ENCODE assay signal across 19 cellular contexts in the genomic region with DNA sequence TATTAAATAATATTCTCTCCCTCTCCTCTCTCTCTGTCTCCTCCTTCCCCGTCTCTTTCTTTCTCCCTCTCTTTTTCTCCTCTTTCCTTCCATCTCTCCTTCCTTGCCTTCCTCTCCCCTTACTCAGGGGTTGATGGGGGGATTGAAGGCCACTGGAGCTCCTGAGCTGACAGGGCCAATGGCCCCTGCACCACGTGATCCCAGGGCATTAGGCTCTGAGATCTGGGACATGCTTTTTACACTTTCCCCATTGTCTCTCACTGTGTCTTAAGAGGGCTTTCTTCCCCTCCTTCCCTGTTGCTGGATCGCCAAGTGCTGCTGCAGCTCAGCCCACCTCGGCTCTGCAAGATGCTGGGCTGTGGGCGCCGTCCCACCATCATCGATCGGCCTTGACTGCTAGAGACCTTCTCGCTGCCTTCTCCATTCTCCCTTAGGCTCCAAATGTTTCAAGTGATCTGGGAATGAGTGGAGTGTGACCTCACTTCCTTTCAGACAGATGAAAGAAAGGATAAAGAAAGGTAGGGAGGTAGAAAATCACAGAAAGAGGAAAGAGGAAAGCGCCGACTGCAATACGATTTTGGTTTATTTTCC. TPM values are rescaled to one million over a fixed set of nuclear protein-coding genes. Genes with fewer than 3 reads are reported as not detected.
DNase-seq lines count a peak whose midpoint lies in the region; ATAC-seq and TF ChIP-seq lines count a peak whose summit lies in the region.
"Had no signal": no experiment of that assay in that cellular context is flagged by ENCODE, and none has a peak within 500 bp of the region (broad histone marks: within the 10 kb centered on the region; RNA-seq: fewer than 3 reads in every experiment).

No MANE protein-coding gene starts in this region.

- CTCF ChIA-PET in IMR-90 (lab: Yijun Ruan, JAX): no interaction called here

- H3K27me3 ChIP-seq in IMR-90 (ENCODE audit: control insufficient read depth, insufficient read depth, low read length) (no peaks in the 10 kb centered on the region), endodermal cell (ENCODE audit: control insufficient read depth, insufficient read depth, low read length, poor library complexity, severe bottlenecking) (no peaks in the 10 kb centered on the region), stomach (peaks cover 0 to 13% (median 0%) of the 10 kb centered on the region in 3 donors), upper lobe of right lung (no peaks in the 10 kb centered on the region)
- H3K27me3 ChIP-seq: cardiac muscle cell had no signal

- H3K9me3 Mint-ChIP-seq in endodermal cell (no peaks in the 10 kb centered on the region), nephron (no peaks in the 10 kb centered on the region)
- H3K9me3 Mint-ChIP-seq: activated B cell treated with CpG ODN at 0.5 μM for 24 hours; activated naive CD8-positive, alpha-beta T cell treated with anti-CD3 and anti-CD28 coated beads, Interleukin-2, amount 10 ng/mL, durations not matched to agents 7 days and 5 days; activated T-helper 1 cell treated with anti-CD3 and anti-CD28 coated beads, Interleukin-12 subunit alpha, Interleukin-12 subunit beta, Interleukin-2, Interleukin-4 antibody, amounts not matched to agents 30 ng/mL and 10 ng/mL and 1 ng/mL, durations not matched to agents 14 hours and 24 hours and 36 hours; T-helper 1 cell treated with Interleukin-12 subunit alpha and Interleukin-12 subunit beta and Interleukin-4 antibody, amounts not matched to agents 30 μg/mL and 1 μg/mL, for 36 hours had no signal

- no peak overlapping the region for H3K27ac ChIP-seq in IMR-90 (ENCODE audit: insufficient read depth, low read length)
- H3K27ac ChIP-seq in endodermal cell (ENCODE audit: low read depth, low read length): no peak overlapping the region
- H3K27ac ChIP-seq in stomach: peak overlapping the region in 4 of 5 donors; percentile 41 to 73 (median 62)
- H3K27ac ChIP-seq in upper lobe of right lung: no peak overlapping the region
- H3K27ac ChIP-seq: cardiac muscle cell had no signal

- H3K9me3 ChIP-seq in IMR-90 (ENCODE audit: control insufficient read depth, insufficient read depth, low read length): no peaks in the 10 kb centered on the region
- no peaks in the 10 kb centered on the region for H3K9me3 ChIP-seq in endodermal cell (ENCODE audit: control insufficient read depth, low read length)
- no peaks in the 10 kb centered on the region for H3K9me3 ChIP-seq in stomach
- H3K9me3 ChIP-seq in upper lobe of right lung: no peaks in the 10 kb centered on the region
- H3K9me3 ChIP-seq: prostate gland had no signal

- H3K27me3 Mint-ChIP-seq in endodermal cell (ENCODE audit: insufficient read depth) (no peaks in the 10 kb centered on the region), nephron (ENCODE audit: low read depth) (no peaks in the 10 kb centered on the region)

- DNase-seq in IMR-90 (no peak), endodermal cell (peak; percentile 40), stomach (no peak), NCI-H1092 (lab: John Stamatoyannopoulos, UW) (no peak), upper lobe of right lung (no peak)
- no peak for DNase-seq in activated CD4-positive, alpha-beta T cell treated with anti-CD3 and anti-CD28 coated beads, Interleukin-2, amount 50 U/mL, for 48 hours
- DNase-seq: activated B cell treated with CpG ODN at 0.5 μM for 24 hours; activated naive CD8-positive, alpha-beta T cell treated with anti-CD3 and anti-CD28 coated beads, Interleukin-2, amount 10 ng/mL, durations not matched to agents 7 days and 5 days; MM.1S; NCI-H187 treated with DMSO at 0.1 percent for 48 hours; Right ventricle myocardium superior; stimulated activated naive CD8-positive, alpha-beta T cell treated with anti-CD3 and anti-CD28 coated beads, Interleukin-15, Interleukin-2, amounts not matched to agents 100 U/mL and 50 U/mL, for 24 hours had no signal

- H4K91ac ChIP-seq in IMR-90 (ENCODE audit: insufficient read depth, low read depth, low read length): no peak overlapping the region; the same call in 1 of the 2 replicates

- in situ Hi-C loops in IMR-90 (cut with MboI; ENCODE audit: low sequenced_read_pairs): no loop called here

- H3K27ac Mint-ChIP-seq in endodermal cell: no peak overlapping the region
- peak overlapping the region; percentile 73 to 91 (median 91) for H3K27ac Mint-ChIP-seq in nephron
- H3K27ac Mint-ChIP-seq: activated B cell treated with CpG ODN at 0.5 μM for 24 hours; activated naive CD8-positive, alpha-beta T cell treated with anti-CD3 and anti-CD28 coated beads, Interleukin-2, amount 10 ng/mL, durations not matched to agents 7 days and 5 days; activated T-helper 1 cell treated with anti-CD3 and anti-CD28 coated beads, Interleukin-12 subunit alpha, Interleukin-12 subunit beta, Interleukin-2, Interleukin-4 antibody, amounts not matched to agents 30 ng/mL and 10 ng/mL and 1 ng/mL, durations not matched to agents 14 hours and 24 hours and 36 hours; T-helper 1 cell treated with Interleukin-12 subunit alpha and Interleukin-12 subunit beta and Interleukin-4 antibody, amounts not matched to agents 30 μg/mL and 1 μg/mL, for 36 hours had no signal

- H2AK5ac ChIP-seq in IMR-90 (ENCODE audit: low read depth, low read length): peak overlapping the region; percentile 75; the same call in 1 of the 2 replicates

- dilution Hi-C loops in IMR-90 (cut with HindIII; ENCODE audit: low sequenced_read_pairs, unreplicated experiment): no loop called here

- H3K4me1 Mint-ChIP-seq in endodermal cell (peaks cover 49% of the 10 kb centered on the region), nephron (peaks cover 51% of the 10 kb centered on the region)
- H3K4me1 Mint-ChIP-seq: activated B cell treated with CpG ODN at 0.5 μM for 24 hours; activated naive CD8-positive, alpha-beta T cell treated with anti-CD3 and anti-CD28 coated beads, Interleukin-2, amount 10 ng/mL, durations not matched to agents 7 days and 5 days had no signal

- no peak overlapping the region for H2BK20ac ChIP-seq in IMR-90 (ENCODE audit: low read depth, low read length)

- no peak overlapping the region for H2AK9ac ChIP-seq in IMR-90 (replicated peaks; ENCODE audit: low read depth, low read length, poor library complexity)

- H2AFZ ChIP-seq in IMR-90 (replicated peaks; ENCODE audit: low read length, poor library complexity): no peak overlapping the region

- no peak overlapping the region for H3K4me2 ChIP-seq in IMR-90 (ENCODE audit: low read depth, low read length)

- H2BK15ac ChIP-seq in IMR-90 (ENCODE audit: low read depth, low read length): no peak overlapping the region

- no peak for TF ChIP-seq POLR2A in IMR-90 (IDR thresholded peaks at IDR 0.05; ENCODE audit: low read depth, low read length)
- no peak for TF ChIP-seq POLR2A in stomach (IDR thresholded peaks at IDR 0.05)

- intact Hi-C loops in IMR-90 (cut with micrococcal nuclease) (loop anchor here (1.0 kb wide), 1 partner anchor 7 kb away; no protein-coding TSS in a partner anchor), stomach (cut with DNase I; ENCODE audit: low total_unique reads) (no loop called here), upper lobe of right lung (cut with DNase I) (no loop called here)

- no peak overlapping the region for H3K56ac ChIP-seq in IMR-90 (ENCODE audit: extremely low read depth, insufficient read depth, low read length)

- H2BK120ac ChIP-seq in IMR-90 (ENCODE audit: low read depth, low read length): no peak overlapping the region

- peaks cover 92% of the 10 kb centered on the region for H4K20me1 ChIP-seq in IMR-90 (ENCODE audit: insufficient read depth, low read length)

- no CpG with 5 or more reads among the region's 12 CpGs for WGBS in IMR-90 (ENCODE audit: extremely low coverage in 2 of 2, insufficient read length in 1 of 2), 2 experiments
- 81 to 91% methylated on average over 6 to 12 of the region's 12 CpGs for WGBS in endodermal cell (ENCODE audit: insufficient coverage in 1 of 2, insufficient read length in 1 of 2), 2 experiments
- WGBS in stomach, 5 donors: 78 to 87% (median 84%) methylated on average over 12 of the region's 12 CpGs

- peaks cover 34% of the 10 kb centered on the region for H3K36me3 ChIP-seq in IMR-90 (ENCODE audit: control insufficient read depth, insufficient read depth, low read length)
- peaks cover 71% of the 10 kb centered on the region for H3K36me3 ChIP-seq in endodermal cell (ENCODE audit: control insufficient read depth, insufficient read depth, low read length)
- peaks cover 0 to 4% (median 0%) of the 10 kb centered on the region in 4 donors for H3K36me3 ChIP-seq in stomach
- H3K36me3 ChIP-seq in upper lobe of right lung: no peaks in the 10 kb centered on the region
- H3K36me3 ChIP-seq: cardiac muscle cell, prostate gland had no signal

- ATAC-seq in IMR-90 (ENCODE audit: low read depth): no peak
- no peak for ATAC-seq in HG03521 (IDR thresholded peaks at IDR 0.05; ENCODE audit: unreplicated experiment)
- no peak for ATAC-seq in upper lobe of right lung
- ATAC-seq: HepG2; stimulated activated naive CD8-positive, alpha-beta T cell treated with anti-CD3 and anti-CD28 coated beads, Interleukin-15, Interleukin-2, amounts not matched to agents 100 U/mL and 50 U/mL, for 24 hours had no signal

- H3K36me3 Mint-ChIP-seq in endodermal cell (ENCODE audit: low read depth): peaks cover 35% of the 10 kb centered on the region
- peaks cover 3% of the 10 kb centered on the region for H3K36me3 Mint-ChIP-seq in nephron (ENCODE audit: low read depth)
- H3K36me3 Mint-ChIP-seq: activated naive CD8-positive, alpha-beta T cell treated with anti-CD3 and anti-CD28 coated beads, Interleukin-2, amount 10 ng/mL, durations not matched to agents 7 days and 5 days had no signal

- peaks cover 71% of the 10 kb centered on the region for H3K9me1 ChIP-seq in IMR-90 (ENCODE audit: insufficient read depth, low read length)

- no TSS peak for BruUV-seq in IMR-90 (replicated peaks; lab: Mats Ljungman, UMichigan)

- no peak overlapping the region for H4K8ac ChIP-seq in IMR-90 (ENCODE audit: low read depth in 2 of 2, low read length in 2 of 2)

- POLR2A ChIA-PET in IMR-90 (lab: Charles Lee; ENCODE audit: unreplicated experiment): no interaction called here

- H3K4me1 ChIP-seq in IMR-90 (ENCODE audit: control insufficient read depth, insufficient read depth, low read length) (peaks cover 47% of the 10 kb centered on the region), endodermal cell (ENCODE audit: control insufficient read depth, insufficient read depth, low read length) (no peaks in the 10 kb centered on the region), stomach (peaks cover 8 to 87% (median 48%) of the 10 kb centered on the region in 4 donors), upper lobe of right lung (peaks cover 36% of the 10 kb centered on the region)
- H3K4me1 ChIP-seq: prostate gland had no signal

- no peak overlapping the region for H3K9ac ChIP-seq in IMR-90 (ENCODE audit: low read depth, low read length)
- H3K9ac ChIP-seq in endodermal cell (ENCODE audit: extremely low read depth, low read length, poor library complexity, severe bottlenecking): no peak overlapping the region

- no peak overlapping the region for H3K18ac ChIP-seq in IMR-90 (ENCODE audit: low read depth, low read length)

- no peak for TF ChIP-seq EP300 in stomach (IDR thresholded peaks at IDR 0.05)

- H3K4me3 ChIP-seq in IMR-90 (ENCODE audit: insufficient read depth, low read depth, low read length) (no peak overlapping the region), endodermal cell (ENCODE audit: low read length) (no peak overlapping the region), stomach (no peak overlapping the region), upper lobe of right lung (no peak overlapping the region)
- H3K4me3 ChIP-seq: cardiac muscle cell, prostate gland had no signal

- peak overlapping the region; percentile 50; the same call in 1 of the 2 replicates for H3K23ac ChIP-seq in IMR-90 (ENCODE audit: low read depth, low read length)

- H3K14ac ChIP-seq in IMR-90 (replicated peaks; ENCODE audit: low read depth, low read length): peak overlapping the region; percentile 20; the same call in 1 of the 2 replicates

- no peak overlapping the region for H3K4ac ChIP-seq in IMR-90 (ENCODE audit: low read depth, low read length)

- no peak for TF ChIP-seq RAD21 in IMR-90 (IDR thresholded peaks at IDR 0.05; ENCODE audit: low read length)

- peak overlapping the region; percentile 10 for H2BK5ac ChIP-seq in IMR-90 (ENCODE audit: low read depth, low read length, poor library complexity, severe bottlenecking)

- H4K5ac ChIP-seq in IMR-90 (ENCODE audit: low read depth, low read length): no peak overlapping the region

- peaks cover 31 to 93% of the 10 kb centered on the region in 2 experiments for H3K79me1 ChIP-seq in IMR-90 (ENCODE audit: low read depth in 1 of 2, low read length in 2 of 2)

- TF ChIP-seq CTCF in IMR-90 (conservative IDR thresholded peaks at IDR 0.05; ENCODE audit: low read depth, low read length) (no peak), endodermal cell (conservative IDR thresholded peaks at IDR 0.05) (no peak), nephron (IDR thresholded peaks at IDR 0.05; ENCODE audit: unreplicated experiment in 3 of 3) (no peak), stomach (IDR thresholded peaks at IDR 0.05) (no peak), upper lobe of right lung (IDR thresholded peaks at IDR 0.05) (no peak)

- no peak overlapping the region for H3K4me3 Mint-ChIP-seq in endodermal cell
- H3K4me3 Mint-ChIP-seq in nephron: no peak overlapping the region
- H3K4me3 Mint-ChIP-seq: activated B cell treated with CpG ODN at 0.5 μM for 24 hours; activated naive CD8-positive, alpha-beta T cell treated with anti-CD3 and anti-CD28 coated beads, Interleukin-2, amount 10 ng/mL, durations not matched to agents 7 days and 5 days; activated T-helper 1 cell treated with anti-CD3 and anti-CD28 coated beads, Interleukin-12 subunit alpha, Interleukin-12 subunit beta, Interleukin-2, Interleukin-4 antibody, amounts not matched to agents 30 ng/mL and 10 ng/mL and 1 ng/mL, durations not matched to agents 14 hours and 24 hours and 36 hours; T-helper 1 cell treated with Interleukin-12 subunit alpha and Interleukin-12 subunit beta and Interleukin-4 antibody, amounts not matched to agents 30 μg/mL and 1 μg/mL, for 36 hours had no signal

RNA-seq across cellular contexts. Expression of gene COL4A1, which starts 42.2 kb away (rescaled TPM):
- total RNA-seq in IMR-90 (2012; rRNA removed) (230 and 263 TPM in 2 replicates), endodermal cell (100 to 1,000 TPM; 702 to 764 TPM), stomach (100 to 1,000 TPM; 132 to 798 (median 175) TPM), upper lobe of right lung (242 TPM)
- polyA plus RNA-seq in IMR-90 (2012; rRNA removed) (301 and 337 TPM in 2 replicates), stomach (10 to 100 TPM; 18.8 to 59.0 (median 30.6) TPM)
- 173 and 272 TPM in 2 replicates for polyA plus RNA-seq in IMR-90 (2012; cell fraction: cytosol; rRNA removed)
- 217 and 287 TPM in 2 replicates for polyA plus RNA-seq in IMR-90 (2012; cell fraction: nucleus; rRNA removed; ENCODE audit: low replicate concordance)
- polyA plus RNA-seq in endodermal cell (2013, experiment 1 of 2): 174 TPM
- polyA plus RNA-seq in endodermal cell (2013, experiment 2 of 2): 194 TPM
- total RNA-seq: activated B cell treated with CpG ODN at 0.5 μM for 24 hours; activated naive CD8-positive, alpha-beta T cell treated with anti-CD3 and anti-CD28 coated beads, Interleukin-2, amount 10 ng/mL, durations not matched to agents 7 days and 5 days; activated T-helper 1 cell treated with anti-CD3 and anti-CD28 coated beads, Interleukin-12 subunit alpha, Interleukin-12 subunit beta, Interleukin-2, Interleukin-4 antibody, amounts not matched to agents 30 ng/mL and 10 ng/mL and 1 ng/mL, durations not matched to agents 14 hours and 24 hours and 36 hours; HepG2 had no signal
- polyA plus RNA-seq: HepG2 had no signal

RNA-seq across cellular contexts. Expression of gene COL4A2, which starts 42.3 kb away (rescaled TPM):
- total RNA-seq in IMR-90 (2012; rRNA removed): 90.7 and 97.5 TPM in 2 replicates
- polyA plus RNA-seq in IMR-90 (2012; rRNA removed): 457 and 533 TPM in 2 replicates
- 220 and 733 TPM in 2 replicates for polyA plus RNA-seq in IMR-90 (2012; cell fraction: cytosol; rRNA removed)
- 553 and 1,147 TPM in 2 replicates for polyA plus RNA-seq in IMR-90 (2012; cell fraction: nucleus; rRNA removed; ENCODE audit: low replicate concordance)
- total RNA-seq in endodermal cell: 100 to 1,000 TPM; 388 to 398 TPM
- polyA plus RNA-seq in endodermal cell (2013, experiment 1 of 2): 216 TPM
- polyA plus RNA-seq in endodermal cell (2013, experiment 2 of 2): 219 TPM
- 100 to 1,000 TPM; 134 to 531 (median 366) TPM for total RNA-seq in stomach
- polyA plus RNA-seq in stomach: 10 to 100 TPM; 24.0 to 96.6 (median 38.4) TPM
- total RNA-seq in upper lobe of right lung: 273 TPM
- total RNA-seq: activated B cell treated with CpG ODN at 0.5 μM for 24 hours; activated naive CD8-positive, alpha-beta T cell treated with anti-CD3 and anti-CD28 coated beads, Interleukin-2, amount 10 ng/mL, durations not matched to agents 7 days and 5 days; activated T-helper 1 cell treated with anti-CD3 and anti-CD28 coated beads, Interleukin-12 subunit alpha, Interleukin-12 subunit beta, Interleukin-2, Interleukin-4 antibody, amounts not matched to agents 30 ng/mL and 10 ng/mL and 1 ng/mL, durations not matched to agents 14 hours and 24 hours and 36 hours had no signal

Comparison
In these comparisons a context has a peak if more than half of its experiments do, and no peak if none do; other contexts are left out.
1. H3K27ac ChIP-seq: peak in stomach (4 of 5); none in IMR-90 (single experiment), endodermal cell (single experiment) and upper lobe of right lung (single experiment).